In the genomic region with DNA sequence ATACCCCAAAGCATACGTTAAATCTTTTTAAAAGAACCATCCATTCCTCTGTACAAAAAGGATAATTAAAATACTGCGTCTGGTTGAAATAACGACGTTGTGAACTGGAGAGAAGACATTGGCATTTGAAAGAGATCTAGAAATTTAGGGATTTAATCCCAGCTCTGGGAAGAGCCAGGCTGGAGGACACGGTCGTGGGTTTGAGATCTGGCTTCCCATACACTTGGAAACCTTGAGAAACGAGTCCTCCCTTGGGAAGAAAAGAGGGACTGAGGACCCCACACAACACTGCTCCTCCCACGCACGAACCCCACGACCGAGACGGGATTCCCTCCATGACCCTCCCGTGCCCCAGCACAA, we compare ENCODE assay signal across 8 cellular contexts. TPM values are rescaled to one million over a fixed set of nuclear protein-coding genes. Genes with fewer than 3 reads are reported as not detected.
A peak's percentile ranks its signal among the peaks of the same experiment; 100 is the strongest.
DNase-seq lines count a peak whose midpoint lies in the region; ATAC-seq, FAIRE-seq and TF ChIP-seq lines count a peak whose summit lies in the region.

No MANE protein-coding gene starts in this region.

- H3K4me3 ChIP-seq in right atrium auricular region: peak overlapping the region; percentile 83 to 86
- peak overlapping the region; percentile 91 for H3K4me3 ChIP-seq in bronchial epithelial cell (ENCODE audit: low read depth, low read length)
- H3K4me3 ChIP-seq in mucosa of descending colon: peak overlapping the region; percentile 92

- no peak for ATAC-seq in left ventricle myocardium superior
- no peak for ATAC-seq in mucosa of descending colon
- no peak for ATAC-seq in GM21576 (IDR thresholded peaks at IDR 0.05; ENCODE audit: unreplicated experiment)

- peak; percentile 18 for FAIRE-seq in bronchial epithelial cell (lab: Jason Lieb, UNC)

- no peaks in the 10 kb centered on the region for H3K36me3 ChIP-seq in right atrium auricular region
- no peaks in the 10 kb centered on the region for H3K36me3 ChIP-seq in bronchial epithelial cell (ENCODE audit: control insufficient read depth, insufficient read depth, low read length)
- H3K36me3 ChIP-seq in mucosa of descending colon (ENCODE audit: low read depth): no peaks in the 10 kb centered on the region

- H3K27ac ChIP-seq in right atrium auricular region: peak overlapping the region; percentile 72 to 79

- DNase-seq in right atrium auricular region (ENCODE audit: low spot score): no peak
- no peak for DNase-seq in left ventricle myocardium superior
- DNase-seq in bronchial epithelial cell (ENCODE audit: low read depth): no peak
- DNase-seq in mucosa of descending colon: no peak
- no peak for DNase-seq in stimulated activated CD4-positive, alpha-beta T cell treated with anti-CD3 and anti-CD28 coated beads, Interleukin-15, amount 100 ng/mL, for 24 hours
- DNase-seq in AG08395 (ENCODE audit: low spot score): no peak
- no peak for DNase-seq in stimulated activated CD4-positive, alpha-beta T cell treated with anti-CD3 and anti-CD28 coated beads, Interleukin-12 subunit alpha, Interleukin-12 subunit beta, amount 100 ng/mL, for 4 hours

- intact Hi-C loops in left ventricle myocardium superior (cut with micrococcal nuclease) (no loop called here), mucosa of descending colon (cut with DNase I, micrococcal nuclease) (no loop called here)

- H3K4me1 ChIP-seq in right atrium auricular region: peaks cover 0 to 12% of the 10 kb centered on the region in 2 donors
- peaks cover 5% of the 10 kb centered on the region for H3K4me1 ChIP-seq in mucosa of descending colon (ENCODE audit: low read depth)

- H3K9me3 ChIP-seq in right atrium auricular region (no peaks in the 10 kb centered on the region), mucosa of descending colon (no peaks in the 10 kb centered on the region)

- TF ChIP-seq CTCF in right atrium auricular region (IDR thresholded peaks at IDR 0.05) (no peak), bronchial epithelial cell (IDR thresholded peaks at IDR 0.05; ENCODE audit: insufficient read depth, low read length, severe bottlenecking) (no peak), mucosa of descending colon (IDR thresholded peaks at IDR 0.05) (no peak)

- no peaks in the 10 kb centered on the region for H3K27me3 ChIP-seq in right atrium auricular region
- H3K27me3 ChIP-seq in bronchial epithelial cell (ENCODE audit: control insufficient read depth, insufficient read depth, low read length): no peaks in the 10 kb centered on the region

RNA-seq across cellular contexts. Expression of a gene that starts 0.6 kb away (rescaled TPM):
- 1 to 10 TPM; 1.6 to 2.0 TPM for total RNA-seq in right atrium auricular region
- total RNA-seq in left ventricle myocardium superior: 1.6 TPM
- total RNA-seq in bronchial epithelial cell: 0.26 and 0.64 TPM in 2 replicates
- 1 to 10 TPM; 1.2 to 3.3 (median 1.8) TPM for total RNA-seq in mucosa of descending colon

RNA-seq across cellular contexts. Expression of a gene that starts 43.2 kb away (rescaled TPM):
- total RNA-seq in right atrium auricular region: 1 to 10 TPM; 1.7 to 2.6 TPM
- total RNA-seq in left ventricle myocardium superior: 2.3 TPM
- total RNA-seq in bronchial epithelial cell: 2.4 and 3.4 TPM in 2 replicates
- total RNA-seq in mucosa of descending colon: 1 to 10 TPM; 5.8 to 7.7 (median 7.3) TPM
